ENCODE assay signal across 9 cellular contexts in genomic region chr1:16440150-16440479, GRCh38. TPM values are rescaled to one million over a fixed set of nuclear protein-coding genes. Genes with fewer than 3 reads are reported as not detected.
A peak's percentile ranks its signal among the peaks of the same experiment; 100 is the strongest.
DNase-seq lines count a peak whose midpoint lies in the region; ATAC-seq and TF ChIP-seq lines count a peak whose summit lies in the region.
"Had no signal": no experiment of that assay in that cellular context is flagged by ENCODE, and none has a peak within 500 bp of the region (broad histone marks: within the 10 kb centered on the region; RNA-seq: fewer than 3 reads in every experiment).

No MANE protein-coding gene starts in this region.

- H3K4me1 Mint-ChIP-seq in nephron progenitor cell = peaks cover 22% of the 10 kb centered on the region

- peaks cover 6% of the 10 kb centered on the region for H3K27me3 Mint-ChIP-seq in nephron progenitor cell (ENCODE audit: low read depth, poor library complexity)

- H3K27ac Mint-ChIP-seq in nephron progenitor cell = peak overlapping the region; percentile 84

- DNase-seq in 8988T (peak; percentile 18), M059J (ENCODE audit: low read depth) (peak; percentile 8), nephron progenitor cell (no peak), cerebellar cortex (ENCODE audit: low spot score) (no peak), SK-N-DZ (ENCODE audit: low spot score) (no peak), inferior parietal cortex (ENCODE audit: extremely low spot score) (no peak)

- no peak overlapping the region for H3K27ac ChIP-seq in ectodermal cell (ENCODE audit: insufficient read depth, low read depth, low read length, poor library complexity, severe bottlenecking)

- peaks cover 15% of the 10 kb centered on the region for H3K36me3 ChIP-seq in ectodermal cell (ENCODE audit: control insufficient read depth, insufficient read depth, low read length)

- 48 to 50% methylated on average over 7 of the region's 7 CpGs for WGBS in ectodermal cell, 2 experiments

- peak; percentile 26 for ATAC-seq in GM18907 (IDR thresholded peaks at IDR 0.05; ENCODE audit: unreplicated experiment)

- peaks cover 4% of the 10 kb centered on the region for H3K9me3 Mint-ChIP-seq in nephron progenitor cell

- H3K4me3 Mint-ChIP-seq in nephron progenitor cell = peak overlapping the region; percentile 96

- H3K4me3 ChIP-seq in ectodermal cell (ENCODE audit: insufficient read depth, low read depth, low read length) = peak overlapping the region; percentile 100

- H3K36me3 Mint-ChIP-seq in nephron progenitor cell (ENCODE audit: low read depth) = peaks cover 20% of the 10 kb centered on the region

- no peaks in the 10 kb centered on the region for H3K27me3 ChIP-seq in ectodermal cell (ENCODE audit: control insufficient read depth, insufficient read depth, low read length, poor library complexity, severe bottlenecking)

- H3K9me3 ChIP-seq in ectodermal cell (ENCODE audit: control insufficient read depth, low read length) = no peaks in the 10 kb centered on the region

- no peak for TF ChIP-seq CTCF in nephron progenitor cell (IDR thresholded peaks at IDR 0.05)

- H3K4me1 ChIP-seq in ectodermal cell (ENCODE audit: control insufficient read depth, insufficient read depth, low read length) = no peaks in the 10 kb centered on the region

RNA-seq across cellular contexts. Expression of gene NECAP2, which starts 0.4 kb away (rescaled TPM):
- 70.6 and 105 TPM in 2 replicates for total RNA-seq in M059J (2014; rRNA removed; shearing (Covaris generic))
- polyA plus RNA-seq in ectodermal cell (2013, experiment 1 of 4) = 43.9 TPM
- 46.2 TPM for polyA plus RNA-seq in ectodermal cell (2013, experiment 2 of 4)
- 36.0 TPM for polyA plus RNA-seq in ectodermal cell (2013, experiment 3 of 4)
- polyA plus RNA-seq in ectodermal cell (2013, experiment 4 of 4) = 41.1 TPM
- 35.0 and 36.5 TPM in 2 replicates for polyA plus RNA-seq in SK-N-DZ (2014; cell fraction: cytosol; rRNA removed)
- 25.6 and 27.9 TPM in 2 replicates for polyA plus RNA-seq in SK-N-DZ (2014; cell fraction: nucleus; rRNA removed)

RNA-seq across cellular contexts. Expression of gene SPATA21, which starts 2.9 kb away (rescaled TPM):
- total RNA-seq in M059J (2014; rRNA removed; shearing (Covaris generic)) = 0.02 TPM in 1 of 2 replicates, not detected in the other
- polyA plus RNA-seq in ectodermal cell (2013, experiment 1 of 4) = not detected
- not detected for polyA plus RNA-seq in ectodermal cell (2013, experiment 2 of 4)
- polyA plus RNA-seq in ectodermal cell (2013, experiment 3 of 4) = not detected
- polyA plus RNA-seq in ectodermal cell (2013, experiment 4 of 4) = not detected
- 0.19 and 0.53 TPM in 2 replicates for polyA plus RNA-seq in SK-N-DZ (2014; cell fraction: cytosol; rRNA removed)
- 1.6 and 2.8 TPM in 2 replicates for polyA plus RNA-seq in SK-N-DZ (2014; cell fraction: nucleus; rRNA removed)
- total RNA-seq: lung microvascular endothelial cell had no signal

Comparison
In these comparisons a context has a peak if more than half of its experiments do, and no peak if none do; other contexts are left out.
1. DNase-seq: peak in 8988T (single experiment) and M059J (single experiment); none in nephron progenitor cell (single experiment), cerebellar cortex (single experiment), SK-N-DZ (single experiment) and inferior parietal cortex (single experiment).